Comparison of ENCODE assay signal across 19 cellular contexts in genomic region chr17:80558046-80558445, GRCh38. TPM values are rescaled to one million over a fixed set of nuclear protein-coding genes. Genes with fewer than 3 reads are reported as not detected.
DNase-seq lines count a peak whose midpoint lies in the region; ATAC-seq and TF ChIP-seq lines count a peak whose summit lies in the region.
"Had no signal": no experiment of that assay in that cellular context is flagged by ENCODE, and none has a peak within 500 bp of the region (broad histone marks: within the 10 kb centered on the region; RNA-seq: fewer than 3 reads in every experiment).

No MANE protein-coding gene starts in this region.

- H3K23ac ChIP-seq in IMR-90 (ENCODE audit: low read depth, low read length): no peak overlapping the region

- no peak overlapping the region for H3K18ac ChIP-seq in IMR-90 (ENCODE audit: low read depth, low read length)

- POLR2A ChIA-PET in IMR-90 (lab: Charles Lee; ENCODE audit: unreplicated experiment): no interaction called here

- no peak overlapping the region for H3K4me3 ChIP-seq in IMR-90 (ENCODE audit: insufficient read depth, low read depth, low read length)
- H3K4me3 ChIP-seq in HAP-1: no peak overlapping the region
- H3K4me3 ChIP-seq: GM23338, K562 had no signal

- ATAC-seq in IMR-90 (ENCODE audit: low read depth): no peak
- ATAC-seq in activated T-helper 17 cell treated with anti-CD3 and anti-CD28 coated beads, Interleukin-2, amount 50 U/mL, for 72 hours (replicated peaks): peak; percentile 99
- no peak for ATAC-seq in GM21786 (IDR thresholded peaks at IDR 0.05; ENCODE audit: unreplicated experiment)
- ATAC-seq: GM23338, K562 had no signal

- no peak overlapping the region; the same call in 1 of the 2 replicates for H3K14ac ChIP-seq in IMR-90 (replicated peaks; ENCODE audit: low read depth, low read length)

- no peak overlapping the region for H4K91ac ChIP-seq in IMR-90 (ENCODE audit: insufficient read depth, low read depth, low read length)

- no peak overlapping the region for H4K5ac ChIP-seq in IMR-90 (ENCODE audit: low read depth, low read length)

- H2AFZ ChIP-seq in IMR-90 (replicated peaks; ENCODE audit: low read length, poor library complexity): no peak overlapping the region
- H2AFZ ChIP-seq: GM23338 had no signal

- intact Hi-C loops in IMR-90 (cut with micrococcal nuclease): no loop called here

- BruUV-seq in IMR-90 (replicated peaks; lab: Mats Ljungman, UMichigan): no TSS peak

- in situ Hi-C loops in IMR-90 (cut with MboI; ENCODE audit: low sequenced_read_pairs): no loop called here
- in situ Hi-C loops in HAP-1 (cut with MboI; ENCODE audit: low sequenced_read_pairs): no loop called here

- H2BK20ac ChIP-seq in IMR-90 (ENCODE audit: low read depth, low read length): no peak overlapping the region

- peak overlapping the region; percentile 11; the same call in 1 of the 2 replicates for H3K4ac ChIP-seq in IMR-90 (ENCODE audit: low read depth, low read length)

- no CpG with 5 or more reads among the region's 6 CpGs for WGBS in IMR-90 (ENCODE audit: extremely low coverage in 2 of 2, insufficient read length in 1 of 2), 2 experiments

- no peak overlapping the region for H2BK5ac ChIP-seq in IMR-90 (ENCODE audit: low read depth, low read length, poor library complexity, severe bottlenecking)

- no peak overlapping the region for H2BK120ac ChIP-seq in IMR-90 (ENCODE audit: low read depth, low read length)

- no peaks in the 10 kb centered on the region for H3K27me3 Mint-ChIP-seq in activated T-cell treated with anti-CD3 and anti-CD28 coated beads, Interleukin-2, amount 50 U/mL, for 24 hours
- no peaks in the 10 kb centered on the region for H3K27me3 Mint-ChIP-seq in activated T-helper 17 cell treated with anti-CD3 and anti-CD28 coated beads, Interleukin-2, amount 50 U/mL, for 72 hours
- H3K27me3 Mint-ChIP-seq: CD4-positive, CD25-positive, alpha-beta regulatory T cell had no signal

- dilution Hi-C loops in IMR-90 (cut with HindIII; ENCODE audit: low sequenced_read_pairs, unreplicated experiment): no loop called here

- CTCF ChIA-PET in IMR-90 (lab: Yijun Ruan, JAX): no interaction called here

- H2AK5ac ChIP-seq in IMR-90 (ENCODE audit: low read depth, low read length): no peak overlapping the region

- no peak for TF ChIP-seq POLR2A in IMR-90 (IDR thresholded peaks at IDR 0.05; ENCODE audit: low read depth, low read length)

- no peak overlapping the region for H3K27ac ChIP-seq in IMR-90 (ENCODE audit: insufficient read depth, low read length)

- peaks cover 26% of the 10 kb centered on the region for H3K4me1 Mint-ChIP-seq in activated T-cell treated with anti-CD3 and anti-CD28 coated beads, Interleukin-2, amount 50 U/mL, for 24 hours (ENCODE audit: low read depth)
- peaks cover 13% of the 10 kb centered on the region for H3K4me1 Mint-ChIP-seq in activated T-helper 17 cell treated with anti-CD3 and anti-CD28 coated beads, Interleukin-2, amount 50 U/mL, for 72 hours
- H3K4me1 Mint-ChIP-seq: GM23338 had no signal

- no peak for TF ChIP-seq CTCF in IMR-90 (conservative IDR thresholded peaks at IDR 0.05; ENCODE audit: low read depth, low read length)

- H3K27me3 ChIP-seq in IMR-90 (ENCODE audit: control insufficient read depth, insufficient read depth, low read length) (no peaks in the 10 kb centered on the region), HAP-1 (ENCODE audit: low read depth) (no peaks in the 10 kb centered on the region)

- no peak overlapping the region for H4K8ac ChIP-seq in IMR-90 (ENCODE audit: low read depth in 2 of 2, low read length in 2 of 2)

- H3K56ac ChIP-seq in IMR-90 (ENCODE audit: extremely low read depth, insufficient read depth, low read length): no peak overlapping the region

- H3K4me3 Mint-ChIP-seq in activated T-cell treated with anti-CD3 and anti-CD28 coated beads, Interleukin-2, amount 50 U/mL, for 24 hours: no peak overlapping the region
- no peak overlapping the region for H3K4me3 Mint-ChIP-seq in activated T-helper 17 cell treated with anti-CD3 and anti-CD28 coated beads, Interleukin-2, amount 50 U/mL, for 72 hours
- H3K4me3 Mint-ChIP-seq: CD4-positive, CD25-positive, alpha-beta regulatory T cell; GM23338 had no signal

- peaks cover 47% of the 10 kb centered on the region for H3K9me1 ChIP-seq in IMR-90 (ENCODE audit: insufficient read depth, low read length)

- H3K36me3 Mint-ChIP-seq in activated T-cell treated with anti-CD3 and anti-CD28 coated beads, Interleukin-2, amount 50 U/mL, for 24 hours (ENCODE audit: low read depth): peaks cover 51% of the 10 kb centered on the region
- H3K36me3 Mint-ChIP-seq in activated T-helper 17 cell treated with anti-CD3 and anti-CD28 coated beads, Interleukin-2, amount 50 U/mL, for 72 hours (ENCODE audit: low read depth): peaks cover 26% of the 10 kb centered on the region

- no peak for TF ChIP-seq RAD21 in IMR-90 (IDR thresholded peaks at IDR 0.05; ENCODE audit: low read length)

- no peak overlapping the region for H3K4me2 ChIP-seq in IMR-90 (ENCODE audit: low read depth, low read length)
- H3K4me2 ChIP-seq: GM23338 had no signal

- H4K20me1 ChIP-seq in IMR-90 (ENCODE audit: insufficient read depth, low read length): peaks cover 27% of the 10 kb centered on the region

- no peak overlapping the region for H2BK15ac ChIP-seq in IMR-90 (ENCODE audit: low read depth, low read length)

- peaks cover 25 to 78% of the 10 kb centered on the region in 2 experiments for H3K79me1 ChIP-seq in IMR-90 (ENCODE audit: low read depth in 1 of 2, low read length in 2 of 2)

- DNase-seq in activated T-cell treated with anti-CD3 and anti-CD28 coated beads, Interleukin-2, amount 50 U/mL, for 24 hours: no peak
- no peak for DNase-seq in activated T-cell treated with anti-CD3 and anti-CD28 coated beads, Interleukin-2, amount 50 U/mL, for 1 hour
- DNase-seq in IMR-90 (no peak), HAP-1 (ENCODE audit: low spot score in 2 of 2) (no peak)
- peak; percentile 56 for DNase-seq in stimulated activated CD8-positive, alpha-beta memory T cell treated with anti-CD3 and anti-CD28 coated beads, Interleukin-4, amount 100 ng/mL, for 48 hours
- DNase-seq: Caco-2; CD4-positive, CD25-positive, alpha-beta regulatory T cell; DMS153; EL; MV-4-11; NCI-H1417 treated with DMSO at 0.1 percent for 48 hours; NCI-H1930; NCI-H446; NCI-H69; SHP77 had no signal

- H3K4me1 ChIP-seq in IMR-90 (ENCODE audit: control insufficient read depth, insufficient read depth, low read length) (peaks cover 15% of the 10 kb centered on the region), HAP-1 (no peaks in the 10 kb centered on the region)
- H3K4me1 ChIP-seq: Caco-2 had no signal

- no peaks in the 10 kb centered on the region for H3K36me3 ChIP-seq in IMR-90 (ENCODE audit: control insufficient read depth, insufficient read depth, low read length)
- H3K36me3 ChIP-seq in HAP-1 (replicated peaks): peaks cover 4% of the 10 kb centered on the region; the same call in 1 of the 2 replicates

- no peaks in the 10 kb centered on the region for H3K9me3 ChIP-seq in IMR-90 (ENCODE audit: control insufficient read depth, insufficient read depth, low read length)
- no peaks in the 10 kb centered on the region for H3K9me3 ChIP-seq in HAP-1
- H3K9me3 ChIP-seq: Caco-2 had no signal

- H3K9me3 Mint-ChIP-seq in activated T-cell treated with anti-CD3 and anti-CD28 coated beads, Interleukin-2, amount 50 U/mL, for 24 hours: no peaks in the 10 kb centered on the region
- no peaks in the 10 kb centered on the region for H3K9me3 Mint-ChIP-seq in activated T-helper 17 cell treated with anti-CD3 and anti-CD28 coated beads, Interleukin-2, amount 50 U/mL, for 72 hours
- H3K9me3 Mint-ChIP-seq: CD4-positive, CD25-positive, alpha-beta regulatory T cell; GM23338 had no signal

- H2AK9ac ChIP-seq in IMR-90 (replicated peaks; ENCODE audit: low read depth, low read length, poor library complexity): no peak overlapping the region

- peak overlapping the region; percentile 41 for H3K27ac Mint-ChIP-seq in activated T-cell treated with anti-CD3 and anti-CD28 coated beads, Interleukin-2, amount 50 U/mL, for 24 hours
- H3K27ac Mint-ChIP-seq in activated T-helper 17 cell treated with anti-CD3 and anti-CD28 coated beads, Interleukin-2, amount 50 U/mL, for 72 hours: peak overlapping the region; percentile 59
- H3K27ac Mint-ChIP-seq: CD4-positive, CD25-positive, alpha-beta regulatory T cell; GM23338 had no signal

- no peak overlapping the region for H3K9ac ChIP-seq in IMR-90 (ENCODE audit: low read depth, low read length)

TF ChIP-seq in IMR-90, 13 proteins besides CTCF, POLR2A, EP300 and RAD21:
- no peak for TF ChIP-seq RFX5 (IDR thresholded peaks at IDR 0.05; ENCODE audit: low read depth, low read length)
- no peak for TF ChIP-seq USF2 (IDR thresholded peaks at IDR 0.05; ENCODE audit: low read depth, low read length)
- no peak for TF ChIP-seq FOS (IDR thresholded peaks at IDR 0.05; ENCODE audit: low read depth, low read length)
- no peak for TF ChIP-seq MAFK (IDR thresholded peaks at IDR 0.05; ENCODE audit: low read depth, low read length)
- no peak for TF ChIP-seq MXI1 (IDR thresholded peaks at IDR 0.05; ENCODE audit: borderline replicate concordance, low read depth, low read length)
TF ChIP-seq in IMR-90: peak in this region for 0.

RNA-seq across cellular contexts. Expression of gene RPTOR, which starts 13.4 kb away (rescaled TPM):
- 10.8 and 11.1 TPM in 2 replicates for total RNA-seq in IMR-90 (2012; rRNA removed)
- polyA plus RNA-seq in IMR-90 (2012; rRNA removed): 14.7 and 15.8 TPM in 2 replicates
- polyA plus RNA-seq in IMR-90 (2012; cell fraction: cytosol; rRNA removed): 12.8 and 14.6 TPM in 2 replicates
- polyA plus RNA-seq in IMR-90 (2012; cell fraction: nucleus; rRNA removed; ENCODE audit: low replicate concordance): 12.4 and 24.1 TPM in 2 replicates
- 100 to 1,000 TPM in 1 of 2 donors, 10 to 100 TPM in 1; 62.0 to 228 TPM for total RNA-seq in activated T-helper 17 cell treated with anti-CD3 and anti-CD28 coated beads, Interleukin-2, amount 50 U/mL, for 72 hours
